5 cellular contexts compared by ENCODE assay signal in the genomic region with DNA sequence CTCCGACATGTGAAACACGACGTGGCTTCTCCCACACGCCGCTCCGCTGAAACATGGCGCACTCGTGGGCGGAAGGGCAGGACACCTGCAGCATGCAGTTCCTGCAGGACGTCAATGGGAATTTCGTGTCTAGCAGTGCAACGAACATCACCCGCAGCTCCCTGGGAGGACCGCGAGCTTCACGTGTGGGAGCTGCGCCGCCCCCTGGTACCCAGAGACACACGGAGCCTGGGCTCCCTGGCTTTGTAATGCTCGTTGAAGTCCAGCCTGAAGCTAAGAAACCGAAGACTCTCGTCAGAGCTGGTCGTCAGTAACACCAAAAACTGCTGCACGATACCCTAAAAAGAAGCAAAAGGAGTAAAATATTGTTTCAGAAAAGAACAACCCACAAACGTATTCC.
A peak's percentile ranks its signal among the peaks of the same experiment; 100 is the strongest.
DNase-seq lines count a peak whose midpoint lies in the region; FAIRE-seq and TF ChIP-seq lines count a peak whose summit lies in the region.
"Not testable (repeated sequence)": the region's sequence is repeated elsewhere in the genome, so short reads cannot be mapped to it uniquely, and the experiment has no call there.

No MANE protein-coding gene starts in this region.

- not testable (repeated sequence) for H3K4me3 ChIP-seq in bronchial epithelial cell (ENCODE audit: low read depth, low read length); endothelial cell of umbilical vein (replicated peaks in 1 of 3; ENCODE audit: insufficient read depth in 1 of 3, low read depth in 1 of 3, low read length in 3 of 3); keratinocyte (ENCODE audit: control insufficient read depth in 2 of 3, extremely low read depth in 1 of 3, insufficient read depth in 2 of 3, low read depth in 1 of 3, low read length in 3 of 3)

- not testable (repeated sequence) for H3K9me1 ChIP-seq in endothelial cell of umbilical vein (replicated peaks; ENCODE audit: control insufficient read depth, extremely low read depth, insufficient read depth, low read length); keratinocyte (ENCODE audit: control insufficient read depth, extremely low read depth, insufficient read depth, low read length)

- intact Hi-C loops in endothelial cell of umbilical vein (cut with micrococcal nuclease): not testable (repeated sequence)

- DNase-seq in H54 (ENCODE audit: insufficient read length, low spot score); bronchial epithelial cell (ENCODE audit: low read depth); endothelial cell of umbilical vein (ENCODE audit: low read depth, low spot score); keratinocyte (ENCODE audit: low read depth, low spot score); urothelium cell line (ENCODE audit: low spot score): not testable (repeated sequence)

- POLR2A ChIA-PET in endothelial cell of umbilical vein (lab: Charles Lee): not testable (repeated sequence)

- not testable (repeated sequence) for H3K27me3 ChIP-seq in bronchial epithelial cell (ENCODE audit: control insufficient read depth, insufficient read depth, low read length); endothelial cell of umbilical vein (ENCODE audit: control insufficient read depth in 2 of 2, insufficient read depth in 2 of 2, low read length in 2 of 2); keratinocyte (ENCODE audit: control insufficient read depth, extremely low read depth, insufficient read depth, low read length)

- TF ChIP-seq CTCF in bronchial epithelial cell (IDR thresholded peaks at IDR 0.05; ENCODE audit: insufficient read depth, low read length, severe bottlenecking); endothelial cell of umbilical vein (IDR thresholded peaks at IDR 0.05; ENCODE audit: extremely low read depth in 1 of 2, insufficient read depth in 1 of 2, low read depth in 1 of 2, low read length in 2 of 2); keratinocyte (optimal IDR thresholded peaks at IDR 0.05 in 1 of 3, IDR thresholded peaks at IDR 0.05 in 1 of 3, conservative IDR thresholded peaks at IDR 0.05 in 1 of 3; ENCODE audit: extremely low read depth in 1 of 3, insufficient read depth in 2 of 3, low read length in 3 of 3): not testable (repeated sequence)

- not testable (repeated sequence) for H3K4me2 ChIP-seq in endothelial cell of umbilical vein (ENCODE audit: insufficient read depth, low read length); keratinocyte (ENCODE audit: control insufficient read depth, extremely low read depth, insufficient read depth, low read depth, low read length)

- not testable (repeated sequence) for H3K79me2 ChIP-seq in endothelial cell of umbilical vein (ENCODE audit: control insufficient read depth, insufficient read depth, low read length); keratinocyte (ENCODE audit: control insufficient read depth, insufficient read depth, low read length)

- H3K36me3 ChIP-seq in bronchial epithelial cell (ENCODE audit: control insufficient read depth, insufficient read depth, low read length); endothelial cell of umbilical vein (ENCODE audit: control insufficient read depth in 2 of 2, extremely low read depth in 1 of 2, insufficient read depth in 2 of 2, low read length in 2 of 2); keratinocyte (ENCODE audit: control insufficient read depth in 2 of 2, extremely low read depth in 1 of 2, insufficient read depth in 2 of 2, low read length in 2 of 2): not testable (repeated sequence)

- not testable (repeated sequence) for BruUV-seq in endothelial cell of umbilical vein (replicated peaks; lab: Mats Ljungman, UMichigan)

- H2AFZ ChIP-seq in endothelial cell of umbilical vein (ENCODE audit: low read depth, low read length); keratinocyte (ENCODE audit: control insufficient read depth, low read length): not testable (repeated sequence)

- H3K9me3 ChIP-seq in endothelial cell of umbilical vein (replicated peaks; ENCODE audit: control insufficient read depth, insufficient read depth, low read length); keratinocyte (ENCODE audit: control insufficient read depth, low read depth, low read length): not testable (repeated sequence)

- H3K27ac ChIP-seq in endothelial cell of umbilical vein (ENCODE audit: insufficient read depth, low read depth, low read length); keratinocyte (ENCODE audit: control insufficient read depth, insufficient read depth, low read length): not testable (repeated sequence)

- not testable (repeated sequence) for H3K4me1 ChIP-seq in endothelial cell of umbilical vein (ENCODE audit: control insufficient read depth, extremely low read depth, insufficient read depth, low read length); keratinocyte (ENCODE audit: control insufficient read depth, extremely low read depth, insufficient read depth, low read length)

- dilution Hi-C loops in endothelial cell of umbilical vein (cut with MboI; ENCODE audit: extremely low pct_ligation_motif_present, low sequenced_read_pairs); keratinocyte (cut with MboI; ENCODE audit: extremely low pct_ligation_motif_present, low sequenced_read_pairs): not testable (repeated sequence)

- peak; percentile 69 for FAIRE-seq in H54 (lab: Jason Lieb, UNC)
- FAIRE-seq in bronchial epithelial cell (lab: Jason Lieb, UNC): peak; percentile 97
- peak; percentile 26 for FAIRE-seq in endothelial cell of umbilical vein (lab: Jason Lieb, UNC)
- FAIRE-seq in keratinocyte (lab: Jason Lieb, UNC): peak; percentile 64
- peak; percentile 9 for FAIRE-seq in urothelium cell line (lab: Jason Lieb, UNC)

- not testable (repeated sequence) for H4K20me1 ChIP-seq in endothelial cell of umbilical vein (replicated peaks; ENCODE audit: control insufficient read depth, extremely low read depth, insufficient read depth, low read length); keratinocyte (ENCODE audit: control insufficient read depth, extremely low read depth, insufficient read depth, low read length)

- not testable (repeated sequence) for TF ChIP-seq POLR2A in H54 (IDR thresholded peaks at IDR 0.05; ENCODE audit: low read depth, low read length); endothelial cell of umbilical vein (IDR thresholded peaks at IDR 0.05; ENCODE audit: low read depth, low read length)

- H3K9ac ChIP-seq in endothelial cell of umbilical vein (replicated peaks; ENCODE audit: extremely low read depth, insufficient read depth, low read length); keratinocyte (ENCODE audit: control insufficient read depth, extremely low read depth, insufficient read depth, low read length): not testable (repeated sequence)

- CTCF ChIA-PET in endothelial cell of umbilical vein (lab: Charles Lee): not testable (repeated sequence)
